21 cellular contexts compared by ENCODE assay signal in the genomic region with DNA sequence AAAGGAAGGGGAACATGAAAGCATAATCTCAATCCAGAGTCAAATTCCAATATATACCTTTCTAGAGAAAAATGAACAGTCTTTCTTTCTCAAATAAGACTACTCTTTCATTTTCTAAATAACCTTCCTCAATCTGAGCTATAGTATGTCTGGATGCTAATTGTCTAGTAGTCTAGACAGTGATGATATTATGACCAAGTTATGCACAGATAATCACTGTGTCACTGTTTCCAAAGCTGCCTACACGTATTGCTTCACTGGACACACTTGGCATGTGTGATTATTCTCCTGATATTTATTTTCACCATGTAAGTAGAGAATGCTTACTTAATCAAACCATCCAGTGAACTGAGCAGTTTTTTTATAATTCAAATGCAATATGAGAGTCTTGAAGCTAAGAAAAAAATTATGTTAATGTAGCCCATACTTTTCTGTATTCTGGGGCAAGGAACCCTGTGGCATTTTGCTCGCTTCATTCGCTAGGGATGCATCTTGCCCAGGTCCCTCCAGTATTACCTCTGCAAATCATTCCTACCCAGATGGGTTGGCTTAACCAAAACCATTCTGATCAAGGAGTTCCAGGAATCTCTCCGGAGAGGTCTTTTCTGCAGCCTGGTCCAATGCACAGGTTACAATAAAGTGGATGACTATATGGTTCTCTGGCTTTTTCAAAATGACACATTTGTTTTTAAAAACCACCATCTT.
DNase-seq lines count a peak whose midpoint lies in the region; ATAC-seq and TF ChIP-seq lines count a peak whose summit lies in the region.
"Had no signal": no experiment of that assay in that cellular context is flagged by ENCODE, and none has a peak within 500 bp of the region (broad histone marks: within the 10 kb centered on the region; RNA-seq: fewer than 3 reads in every experiment).

No MANE protein-coding gene starts in this region.

- no peaks in the 10 kb centered on the region for H3K36me3 ChIP-seq in RWPE2 (ENCODE audit: low read depth)
- H3K36me3 ChIP-seq in vagina = no peaks in the 10 kb centered on the region
- H3K36me3 ChIP-seq: heart left ventricle, left ventricle myocardium inferior, right atrium auricular region had no signal

- peak; percentile 68 to 73 for ATAC-seq in activated CD4-positive, CD25-positive, alpha-beta regulatory T cell treated with anti-CD3 and anti-CD28 coated beads, Interleukin-2, amount 50 U/mL, for 24 hours
- peak; percentile 62; the same call in 1 of the 3 replicates for ATAC-seq in RWPE2 (ENCODE audit: low read depth)
- no peak for ATAC-seq in GM19324 (IDR thresholded peaks at IDR 0.05; ENCODE audit: low FRiP score, unreplicated experiment)
- ATAC-seq: K562, natural killer cell, PC-3 had no signal

- no peaks in the 10 kb centered on the region for H3K9me3 ChIP-seq in RWPE2 (ENCODE audit: severe bottlenecking)
- H3K9me3 ChIP-seq in vagina = no peaks in the 10 kb centered on the region
- H3K9me3 ChIP-seq: left ventricle myocardium inferior, right atrium auricular region had no signal

- TF ChIP-seq POLR2A in vagina (IDR thresholded peaks at IDR 0.05) = no peak

- no peak for TF ChIP-seq CTCF in RWPE2 (IDR thresholded peaks at IDR 0.05; ENCODE audit: poor library complexity, severe bottlenecking)
- TF ChIP-seq CTCF in fibroblast of mammary gland (conservative IDR thresholded peaks at IDR 0.05; ENCODE audit: control insufficient read depth, insufficient read depth, low read depth, low read length) = no peak
- TF ChIP-seq CTCF in vagina (IDR thresholded peaks at IDR 0.05) = no peak

- H3K4me1 ChIP-seq in RWPE2 (ENCODE audit: insufficient read depth, poor library complexity, severe bottlenecking) = peaks cover 4% of the 10 kb centered on the region
- H3K4me1 ChIP-seq in vagina = no peaks in the 10 kb centered on the region
- H3K4me1 ChIP-seq: left ventricle myocardium inferior, right atrium auricular region had no signal

- H3K4me3 ChIP-seq in RWPE2 (ENCODE audit: severe bottlenecking) (no peak overlapping the region), fibroblast of mammary gland (ENCODE audit: control insufficient read depth, low read depth, low read length) (no peak overlapping the region), skeletal muscle cell (ENCODE audit: low read depth, low read length) (no peak overlapping the region), vagina (no peak overlapping the region)
- H3K4me3 ChIP-seq: heart left ventricle, K562, left ventricle myocardium inferior, right atrium auricular region had no signal

- H3K27me3 ChIP-seq in RWPE2 (ENCODE audit: insufficient read depth, poor library complexity, severe bottlenecking) = no peaks in the 10 kb centered on the region
- H3K27me3 ChIP-seq in vagina = no peaks in the 10 kb centered on the region
- H3K27me3 ChIP-seq: right atrium auricular region had no signal

- intact Hi-C loops in vagina (cut with DNase I) = no loop called here

- no peak for DNase-seq in activated CD4-positive, CD25-positive, alpha-beta regulatory T cell (lab: John Stamatoyannopoulos, UW)
- DNase-seq in RWPE2 (ENCODE audit: low spot score) (no peak), fibroblast of mammary gland (ENCODE audit: low read depth) (peak; percentile 75), skeletal muscle cell (ENCODE audit: low read depth) (peak; percentile 74), cerebellar nuclear complex (lab: John Stamatoyannopoulos, UW) (no peak), vagina (ENCODE audit: extremely low spot score in 2 of 2) (no peak)
- DNase-seq: anterior cingulate cortex; CD8-positive, alpha-beta memory T cell; heart left ventricle; left ventricle myocardium inferior; natural killer cell; NCI-H146; NCI-H510A; PC-3; stimulated activated CD4-positive, alpha-beta T cell treated with anti-CD3 and anti-CD28 coated beads, Interleukin-4, amount 100 ng/mL, for 4 hours; stimulated activated naive CD4-positive, alpha-beta T cell treated with Interleukin-2 at 50 U/mL for 16 hours had no signal

- H3K27ac ChIP-seq in RWPE2 (ENCODE audit: poor library complexity, severe bottlenecking) (peak overlapping the region; percentile 48), vagina (no peak overlapping the region)
- H3K27ac ChIP-seq: 22Rv1, left ventricle myocardium inferior had no signal

Comparison
In these comparisons a context has a peak if more than half of its experiments do, and no peak if none do; other contexts are left out.
1. DNase-seq: peak in fibroblast of mammary gland (single experiment) and skeletal muscle cell (single experiment); none in activated CD4-positive, CD25-positive, alpha-beta regulatory T cell (0 of 4), RWPE2 (single experiment), cerebellar nuclear complex (0 of 2) and vagina (0 of 2).